1 cellular context compared by ENCODE assay signal in the genomic region with DNA sequence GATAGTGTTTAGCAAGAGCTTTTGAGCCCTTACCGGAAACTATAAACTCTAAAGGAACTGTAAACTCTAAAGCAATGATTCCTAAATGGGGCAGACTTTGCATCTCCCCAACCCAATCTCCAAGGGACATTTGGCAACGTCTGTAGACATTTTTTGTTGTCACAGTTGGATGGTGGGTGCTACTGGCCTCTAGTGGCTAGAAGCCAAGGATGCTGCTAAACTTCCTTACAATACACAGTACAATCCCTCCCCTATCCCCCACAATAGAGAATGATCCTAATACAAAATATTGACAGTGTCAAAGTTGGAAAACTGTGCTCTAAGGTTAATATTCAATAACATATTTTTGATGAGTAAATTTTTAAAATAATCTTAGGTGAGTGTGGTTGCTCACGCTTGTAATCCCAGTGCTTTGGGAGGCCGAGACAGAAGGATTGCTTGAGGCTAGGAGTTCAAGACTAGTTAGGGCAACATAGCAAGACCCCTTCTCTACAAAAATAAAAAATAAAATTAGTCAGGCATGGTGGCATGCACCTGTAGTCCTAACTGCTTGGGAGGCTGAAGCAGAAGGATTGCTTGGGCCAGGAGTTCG.
TF ChIP-seq lines count a peak whose summit lies in the region.

No MANE protein-coding gene starts in this region.

TF ChIP-seq in GM23338, 12 proteins besides CTCF, POLR2A, EP300 and RAD21 (continued from another document):
- TF ChIP-seq, protein P1, sequence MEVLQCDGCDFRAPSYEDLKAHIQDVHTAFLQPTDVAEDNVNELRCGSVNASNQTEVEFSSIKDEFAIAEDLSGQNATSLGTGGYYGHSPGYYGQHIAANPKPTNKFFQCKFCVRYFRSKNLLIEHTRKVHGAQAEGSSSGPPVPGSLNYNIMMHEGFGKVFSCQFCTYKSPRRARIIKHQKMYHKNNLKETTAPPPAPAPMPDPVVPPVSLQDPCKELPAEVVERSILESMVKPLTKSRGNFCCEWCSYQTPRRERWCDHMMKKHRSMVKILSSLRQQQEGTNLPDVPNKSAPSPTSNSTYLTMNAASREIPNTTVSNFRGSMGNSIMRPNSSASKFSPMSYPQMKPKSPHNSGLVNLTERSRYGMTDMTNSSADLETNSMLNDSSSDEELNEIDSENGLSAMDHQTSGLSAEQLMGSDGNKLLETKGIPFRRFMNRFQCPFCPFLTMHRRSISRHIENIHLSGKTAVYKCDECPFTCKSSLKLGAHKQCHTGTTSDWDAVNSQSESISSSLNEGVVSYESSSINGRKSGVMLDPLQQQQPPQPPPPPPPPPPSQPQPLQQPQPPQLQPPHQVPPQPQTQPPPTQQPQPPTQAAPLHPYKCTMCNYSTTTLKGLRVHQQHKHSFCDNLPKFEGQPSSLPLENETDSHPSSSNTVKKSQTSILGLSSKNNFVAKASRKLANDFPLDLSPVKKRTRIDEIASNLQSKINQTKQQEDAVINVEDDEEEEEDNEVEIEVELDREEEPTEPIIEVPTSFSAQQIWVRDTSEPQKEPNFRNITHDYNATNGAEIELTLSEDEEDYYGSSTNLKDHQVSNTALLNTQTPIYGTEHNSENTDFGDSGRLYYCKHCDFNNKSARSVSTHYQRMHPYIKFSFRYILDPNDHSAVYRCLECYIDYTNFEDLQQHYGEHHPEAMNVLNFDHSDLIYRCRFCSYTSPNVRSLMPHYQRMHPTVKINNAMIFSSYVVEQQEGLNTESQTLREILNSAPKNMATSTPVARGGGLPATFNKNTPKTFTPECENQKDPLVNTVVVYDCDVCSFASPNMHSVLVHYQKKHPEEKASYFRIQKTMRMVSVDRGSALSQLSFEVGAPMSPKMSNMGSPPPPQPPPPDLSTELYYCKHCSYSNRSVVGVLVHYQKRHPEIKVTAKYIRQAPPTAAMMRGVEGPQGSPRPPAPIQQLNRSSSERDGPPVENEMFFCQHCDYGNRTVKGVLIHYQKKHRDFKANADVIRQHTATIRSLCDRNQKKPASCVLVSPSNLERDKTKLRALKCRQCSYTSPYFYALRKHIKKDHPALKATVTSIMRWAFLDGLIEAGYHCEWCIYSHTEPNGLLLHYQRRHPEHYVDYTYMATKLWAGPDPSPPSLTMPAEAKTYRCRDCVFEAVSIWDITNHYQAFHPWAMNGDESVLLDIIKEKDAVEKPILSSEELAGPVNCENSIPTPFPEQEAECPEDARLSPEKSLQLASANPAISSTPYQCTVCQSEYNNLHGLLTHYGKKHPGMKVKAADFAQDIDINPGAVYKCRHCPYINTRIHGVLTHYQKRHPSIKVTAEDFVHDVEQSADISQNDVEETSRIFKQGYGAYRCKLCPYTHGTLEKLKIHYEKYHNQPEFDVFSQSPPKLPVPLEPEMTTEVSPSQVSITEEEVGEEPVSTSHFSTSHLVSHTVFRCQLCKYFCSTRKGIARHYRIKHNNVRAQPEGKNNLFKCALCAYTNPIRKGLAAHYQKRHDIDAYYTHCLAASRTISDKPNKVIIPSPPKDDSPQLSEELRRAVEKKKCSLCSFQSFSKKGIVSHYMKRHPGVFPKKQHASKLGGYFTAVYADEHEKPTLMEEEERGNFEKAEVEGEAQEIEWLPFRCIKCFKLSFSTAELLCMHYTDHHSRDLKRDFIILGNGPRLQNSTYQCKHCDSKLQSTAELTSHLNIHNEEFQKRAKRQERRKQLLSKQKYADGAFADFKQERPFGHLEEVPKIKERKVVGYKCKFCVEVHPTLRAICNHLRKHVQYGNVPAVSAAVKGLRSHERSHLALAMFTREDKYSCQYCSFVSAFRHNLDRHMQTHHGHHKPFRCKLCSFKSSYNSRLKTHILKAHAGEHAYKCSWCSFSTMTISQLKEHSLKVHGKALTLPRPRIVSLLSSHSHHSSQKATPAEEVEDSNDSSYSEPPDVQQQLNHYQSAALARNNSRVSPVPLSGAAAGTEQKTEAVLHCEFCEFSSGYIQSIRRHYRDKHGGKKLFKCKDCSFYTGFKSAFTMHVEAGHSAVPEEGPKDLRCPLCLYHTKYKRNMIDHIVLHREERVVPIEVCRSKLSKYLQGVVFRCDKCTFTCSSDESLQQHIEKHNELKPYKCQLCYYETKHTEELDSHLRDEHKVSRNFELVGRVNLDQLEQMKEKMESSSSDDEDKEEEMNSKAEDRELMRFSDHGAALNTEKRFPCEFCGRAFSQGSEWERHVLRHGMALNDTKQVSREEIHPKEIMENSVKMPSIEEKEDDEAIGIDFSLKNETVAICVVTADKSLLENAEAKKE (CRISPR knock-in tag; IDR thresholded peaks at IDR 0.05), result no peak
- no peak for TF ChIP-seq EZH2phosphoT487 (IDR thresholded peaks at IDR 0.05; ENCODE audit: unreplicated experiment)
- no peak for TF ChIP-seq STAT1 (IDR thresholded peaks at IDR 0.05; ENCODE audit: unreplicated experiment)
